In genomic region chr5:572398-573019, GRCh38 we compare ENCODE assay signal across 12 cellular contexts. TPM values are rescaled to one million over a fixed set of nuclear protein-coding genes. Genes with fewer than 3 reads are reported as not detected.
A peak's percentile ranks its signal among the peaks of the same experiment; 100 is the strongest.
DNase-seq lines count a peak whose midpoint lies in the region; ATAC-seq and TF ChIP-seq lines count a peak whose summit lies in the region.
"Had no signal": no experiment of that assay in that cellular context is flagged by ENCODE, and none has a peak within 500 bp of the region (broad histone marks: within the 10 kb centered on the region; RNA-seq: fewer than 3 reads in every experiment).

No MANE protein-coding gene starts in this region.

- no peak overlapping the region for H2BK120ac ChIP-seq in mesendoderm (ENCODE audit: low read depth, low read length)

- no peak overlapping the region for H2AK5ac ChIP-seq in mesendoderm (ENCODE audit: low read length)

- no CpG with 5 or more reads among the region's 14 CpGs for WGBS in mesendoderm (ENCODE audit: extremely low coverage, insufficient coverage, low lambda C conversion rate)

- H3K27me3 ChIP-seq in mesendoderm (ENCODE audit: insufficient read depth, low read length, poor library complexity) = no peaks in the 10 kb centered on the region
- H3K27me3 ChIP-seq in left ventricle myocardium inferior (ENCODE audit: low read depth) = peaks cover 88% of the 10 kb centered on the region

- DNase-seq in DMS153 treated with DMSO at 0.1 percent for 48 hours (lab: John Stamatoyannopoulos, UW; ENCODE audit: unreplicated experiment) = peak; percentile 97
- peak; percentile 83 for DNase-seq in NCI-H1436 (lab: John Stamatoyannopoulos, UW)
- DNase-seq in NCI-H345 treated with DMSO at 0.1 percent for 48 hours (lab: John Stamatoyannopoulos, UW; ENCODE audit: unreplicated experiment) = peak; percentile 92
- peak; percentile 24 for DNase-seq in left kidney (ENCODE audit: low read depth, low spot score)
- DNase-seq in NCI-H82 (lab: John Stamatoyannopoulos, UW) = no peak
- DNase-seq in mesendoderm = no peak
- no peak for DNase-seq in left ventricle myocardium inferior
- DNase-seq: activated naive CD4-positive, alpha-beta T cell treated with anti-CD3 and anti-CD28 coated beads for 36 hours; spleen; T-cell had no signal

- no peak overlapping the region for H3K56ac ChIP-seq in mesendoderm (ENCODE audit: low read length)

- ATAC-seq in GM18517 (IDR thresholded peaks at IDR 0.05; ENCODE audit: unreplicated experiment) = no peak
- ATAC-seq: T-cell had no signal

- no peaks in the 10 kb centered on the region for H3K4me1 ChIP-seq in mesendoderm (ENCODE audit: control insufficient read depth, low read depth, low read length)
- H3K4me1 ChIP-seq in left ventricle myocardium inferior = no peaks in the 10 kb centered on the region
- H3K4me1 ChIP-seq: spleen, suprapubic skin had no signal

- no peak overlapping the region for H3K4me2 ChIP-seq in mesendoderm (ENCODE audit: low read length)

- H3K4me3 ChIP-seq in mesendoderm (ENCODE audit: low read length) (no peak overlapping the region), left ventricle myocardium inferior (no peak overlapping the region)
- H3K4me3 ChIP-seq: spleen, suprapubic skin had no signal

- H4K8ac ChIP-seq in mesendoderm (ENCODE audit: low read depth, low read length) = no peak overlapping the region

- H2BK5ac ChIP-seq in mesendoderm (ENCODE audit: low read length) = no peak overlapping the region

- H3K23ac ChIP-seq in mesendoderm (ENCODE audit: low read length) = no peak overlapping the region

- intact Hi-C loops in left ventricle myocardium inferior (cut with micrococcal nuclease) = no loop called here

- peaks cover 29% of the 10 kb centered on the region for H3K9me3 ChIP-seq in left ventricle myocardium inferior (replicated peaks)
- H3K9me3 ChIP-seq: suprapubic skin had no signal

- H3K18ac ChIP-seq in mesendoderm (ENCODE audit: low read length) = no peak overlapping the region

- H4K5ac ChIP-seq in mesendoderm (ENCODE audit: low read length) = no peak overlapping the region

- H3K36me3 ChIP-seq in mesendoderm (ENCODE audit: control insufficient read depth, insufficient read depth, low read length) (no peaks in the 10 kb centered on the region), left ventricle myocardium inferior (no peaks in the 10 kb centered on the region)
- H3K36me3 ChIP-seq: spleen, suprapubic skin had no signal

- no peak overlapping the region for H3K9ac ChIP-seq in mesendoderm (ENCODE audit: low read length)

- no peak overlapping the region for H3K4ac ChIP-seq in mesendoderm (ENCODE audit: low read depth, low read length)

- no peaks in the 10 kb centered on the region for H3K79me2 ChIP-seq in mesendoderm (ENCODE audit: control insufficient read depth, insufficient read depth, low read length)

- no peaks in the 10 kb centered on the region for H3K79me1 ChIP-seq in mesendoderm (ENCODE audit: low read length)

- no peak for TF ChIP-seq CTCF in left ventricle myocardium inferior (IDR thresholded peaks at IDR 0.05; ENCODE audit: borderline replicate concordance)

- no peak overlapping the region for H3K27ac ChIP-seq in mesendoderm (ENCODE audit: low read depth, low read length)
- no peak overlapping the region for H3K27ac ChIP-seq in left ventricle myocardium inferior (replicated peaks)
- H3K27ac ChIP-seq: spleen, suprapubic skin had no signal

- no peak overlapping the region for H2BK15ac ChIP-seq in mesendoderm (replicated peaks; ENCODE audit: low read depth)

RNA-seq across cellular contexts. Expression of gene CEP72, which starts 39.6 kb away (rescaled TPM):
- 3.7 TPM for polyA plus RNA-seq in mesendoderm (2013, experiment 1 of 2)
- 3.9 TPM for polyA plus RNA-seq in mesendoderm (2013, experiment 2 of 2)
- total RNA-seq in left ventricle myocardium inferior = 1.7 TPM

RNA-seq across cellular contexts. Expression of gene SLC9A3, which starts 48.3 kb away (rescaled TPM):
- 1.1 TPM for polyA plus RNA-seq in mesendoderm (2013, experiment 1 of 2)
- polyA plus RNA-seq in mesendoderm (2013, experiment 2 of 2) = 1.1 TPM
- 0.91 TPM for total RNA-seq in left ventricle myocardium inferior

Comparison
In these comparisons a context has a peak if more than half of its experiments do, and no peak if none do; other contexts are left out.
1. DNase-seq: peak in DMS153 treated with DMSO at 0.1 percent for 48 hours (single experiment), NCI-H1436 (single experiment), NCI-H345 treated with DMSO at 0.1 percent for 48 hours (single experiment) and left kidney (single experiment); none in NCI-H82 (single experiment), mesendoderm (single experiment) and left ventricle myocardium inferior (single experiment).